ENCODE assay signal across 13 cellular contexts in genomic region chr14:54746019-54746418, GRCh38.
DNase-seq lines count a peak whose midpoint lies in the region; ATAC-seq, FAIRE-seq and TF ChIP-seq lines count a peak whose summit lies in the region.
"Had no signal": no experiment of that assay in that cellular context is flagged by ENCODE, and none has a peak within 500 bp of the region (broad histone marks: within the 10 kb centered on the region; RNA-seq: fewer than 3 reads in every experiment).

No MANE protein-coding gene starts in this region.

- H3K27me3 ChIP-seq in liver (ENCODE audit: control insufficient read depth in 4 of 4, insufficient read depth in 4 of 4, low read length in 3 of 4) (no peaks in the 10 kb centered on the region), HepG2 (ENCODE audit: control insufficient read depth in 1 of 2, insufficient read depth in 2 of 2, low read length in 2 of 2) (no peaks in the 10 kb centered on the region), thoracic aorta (replicated peaks; ENCODE audit: insufficient read depth) (no peaks in the 10 kb centered on the region)
- H3K27me3 ChIP-seq: BLaER1 treated with 17β-estradiol and CSF1 and Interleukin-3, amounts not matched to agents 10 nM and 100 nM had no signal

- H3K27ac ChIP-seq in liver (ENCODE audit: low read depth in 1 of 2, low read length in 2 of 2) = no peak overlapping the region
- no peak overlapping the region for H3K27ac ChIP-seq in HepG2 (ENCODE audit: extremely low read length, insufficient read depth, low read length)
- peak overlapping the region; percentile 5 to 14 for H3K27ac ChIP-seq in thoracic aorta
- H3K27ac ChIP-seq: BLaER1 treated with 17β-estradiol and CSF1 and Interleukin-3, amounts not matched to agents 10 nM and 100 nM had no signal

- H3K4me3 ChIP-seq in liver (ENCODE audit: low read depth in 1 of 3, low read length in 3 of 3) (no peak overlapping the region), HepG2 (replicated peaks in 1 of 3; ENCODE audit: insufficient read depth in 1 of 3, low read depth in 2 of 3, low read length in 3 of 3) (no peak overlapping the region), thoracic aorta (no peak overlapping the region)
- H3K4me3 ChIP-seq: BLaER1 treated with 17β-estradiol and CSF1 and Interleukin-3, amounts not matched to agents 10 nM and 100 nM had no signal

- H3K9ac ChIP-seq in liver (ENCODE audit: low read depth in 1 of 2, low read length in 2 of 2) (no peak overlapping the region), HepG2 (ENCODE audit: insufficient read depth, low read depth, low read length) (no peak overlapping the region)
- H3K9ac ChIP-seq: BLaER1 treated with 17β-estradiol and CSF1 and Interleukin-3, amounts not matched to agents 10 nM and 100 nM had no signal

- H3K9me3 ChIP-seq in liver (ENCODE audit: control insufficient read depth in 4 of 4, low read length in 3 of 4) (no peaks in the 10 kb centered on the region), HepG2 (ENCODE audit: low read length) (no peaks in the 10 kb centered on the region), thoracic aorta (no peaks in the 10 kb centered on the region)

- H3K79me2 ChIP-seq in HepG2 (ENCODE audit: insufficient read depth, low read length) = no peaks in the 10 kb centered on the region

- no peak for TF ChIP-seq EP300 in HepG2 (IDR thresholded peaks at IDR 0.05; ENCODE audit: low read depth in 2 of 2, low read length in 2 of 2)
- no peak for TF ChIP-seq EP300 in HepG2 (CRISPR knock-in tag; IDR thresholded peaks at IDR 0.05; ENCODE audit: borderline replicate concordance)

- POLR2A ChIA-PET in HepG2 (lab: Yijun Ruan, JAX) = no interaction called here

- 83% methylated on average over 3 of the region's 3 CpGs for WGBS in liver
- 98% methylated on average over 3 of the region's 3 CpGs for WGBS in HepG2 (ENCODE audit: low lambda C conversion rate)

- BruUV-seq in HepG2 (replicated peaks; lab: Mats Ljungman, UMichigan) = no TSS peak

- H3K36me3 ChIP-seq in liver (ENCODE audit: control insufficient read depth in 4 of 4, insufficient read depth in 3 of 4, low read depth in 1 of 4, low read length in 3 of 4) (peaks cover 2 to 24% (median 6%) of the 10 kb centered on the region in 4 donors), HepG2 (replicated peaks in 1 of 2; ENCODE audit: control insufficient read depth in 1 of 2, insufficient read depth in 2 of 2, low read length in 2 of 2) (peaks cover 12 to 68% of the 10 kb centered on the region in 2 experiments), thoracic aorta (no peaks in the 10 kb centered on the region)

- no peak overlapping the region for H3K4me2 ChIP-seq in HepG2 (ENCODE audit: low read depth, low read length)

- intact Hi-C loops in HepG2 (cut with micrococcal nuclease; ENCODE audit: unreplicated experiment) = no loop called here

- ATAC-seq in HepG2 (no peak), thoracic aorta (ENCODE audit: insufficient number of reproducible peaks, low FRiP score, low read depth) (no peak), GM18907 (IDR thresholded peaks at IDR 0.05; ENCODE audit: unreplicated experiment) (no peak)

- DNase-seq in HepG2 (ENCODE audit: low spot score) (no peak), medulla oblongata (ENCODE audit: extremely low spot score) (peak; percentile 49), thoracic aorta (ENCODE audit: low spot score) (no peak), islet precursor cell (no peak)
- no peak for DNase-seq in activated naive CD4-positive, alpha-beta T cell treated with anti-CD3 and anti-CD28 coated beads, Interleukin-2, amount 50 U/mL, for 16 hours
- DNase-seq: ACHN; CD4-positive, CD25-positive, alpha-beta regulatory T cell; DMS53; GF-D8; HCEC 1CT had no signal

- no peak for FAIRE-seq in HepG2 (lab: Jason Lieb, UNC)

- H4K20me1 ChIP-seq in HepG2 (ENCODE audit: insufficient read depth, low read length) = no peaks in the 10 kb centered on the region; the same call in 1 of the 2 replicates

- H3K4me1 ChIP-seq in liver (ENCODE audit: control insufficient read depth in 4 of 4, insufficient read depth in 4 of 4, low read length in 3 of 4) (peaks cover 0 to 3% (median 0%) of the 10 kb centered on the region in 4 donors), HepG2 (ENCODE audit: insufficient read depth, low read length) (no peaks in the 10 kb centered on the region), thoracic aorta (ENCODE audit: control insufficient read depth in 1 of 2, low read depth in 2 of 2) (peaks cover 5 to 29% of the 10 kb centered on the region in 2 donors)

- in situ Hi-C loops in HepG2 (cut with HindIII; ENCODE audit: extremely low pct_ligation_motif_present, low pct_unique_long_range_greater_than_20kb) = no loop called here

- no peak for TF ChIP-seq RAD21 in liver (IDR thresholded peaks at IDR 0.05)
- TF ChIP-seq RAD21 in HepG2 (CRISPR knock-in tag; IDR thresholded peaks at IDR 0.05) = no peak

- TF ChIP-seq CTCF in liver (IDR thresholded peaks at IDR 0.05; ENCODE audit: low read depth, low read length, missing input control) (no peak), HepG2 (CRISPR knock-in tag; IDR thresholded peaks at IDR 0.05) (no peak), thoracic aorta (IDR thresholded peaks at IDR 0.05) (no peak)

- no peak overlapping the region for H2AFZ ChIP-seq in HepG2 (ENCODE audit: low read length)

- CTCF ChIA-PET in HepG2 (lab: Yijun Ruan, JAX; ENCODE audit: low intra/inter-chr PET ratio, low total read pairs) = no interaction called here

- TF ChIP-seq POLR2A in HepG2 (IDR thresholded peaks at IDR 0.05; ENCODE audit: insufficient read depth in 1 of 2, low read depth in 2 of 2, low read length in 2 of 2) = no peak

TF ChIP-seq in liver, 16 proteins besides CTCF, POLR2A, EP300 and RAD21:
- TF ChIP-seq HNF4G (IDR thresholded peaks at IDR 0.05) (no peak), RXRA (IDR thresholded peaks at IDR 0.05) (no peak), NR2F2 (IDR thresholded peaks at IDR 0.05) (peak; percentile 64)

TF ChIP-seq in HepG2, 621 proteins besides CTCF, POLR2A, EP300 and RAD21 (continues in another document):
- TF ChIP-seq BCL3 (CRISPR knock-in tag; IDR thresholded peaks at IDR 0.05) (no peak), IRF2 (CRISPR knock-in tag; IDR thresholded peaks at IDR 0.05) (no peak), TEF (CRISPR knock-in tag; IDR thresholded peaks at IDR 0.05) (no peak), ZNF747 (CRISPR knock-in tag; IDR thresholded peaks at IDR 0.05; ENCODE audit: borderline replicate concordance) (no peak), ZBTB4 (CRISPR knock-in tag; IDR thresholded peaks at IDR 0.05; ENCODE audit: borderline replicate concordance) (no peak), RNF2 (conservative IDR thresholded peaks at IDR 0.05; ENCODE audit: low read depth) (no peak), ZNF275 (CRISPR knock-in tag; IDR thresholded peaks at IDR 0.05; ENCODE audit: borderline replicate concordance) (no peak), RFXAP (CRISPR knock-in tag; IDR thresholded peaks at IDR 0.05; ENCODE audit: borderline replicate concordance) (no peak), ZNF572 (CRISPR knock-in tag; IDR thresholded peaks at IDR 0.05) (no peak)

Comparison
In these comparisons a context has a peak if more than half of its experiments do, and no peak if none do; other contexts are left out.
1. H3K27ac ChIP-seq: peak in thoracic aorta (2 of 2); none in liver (0 of 2) and HepG2 (single experiment).